1 cellular context compared by ENCODE assay signal in the genomic region with DNA sequence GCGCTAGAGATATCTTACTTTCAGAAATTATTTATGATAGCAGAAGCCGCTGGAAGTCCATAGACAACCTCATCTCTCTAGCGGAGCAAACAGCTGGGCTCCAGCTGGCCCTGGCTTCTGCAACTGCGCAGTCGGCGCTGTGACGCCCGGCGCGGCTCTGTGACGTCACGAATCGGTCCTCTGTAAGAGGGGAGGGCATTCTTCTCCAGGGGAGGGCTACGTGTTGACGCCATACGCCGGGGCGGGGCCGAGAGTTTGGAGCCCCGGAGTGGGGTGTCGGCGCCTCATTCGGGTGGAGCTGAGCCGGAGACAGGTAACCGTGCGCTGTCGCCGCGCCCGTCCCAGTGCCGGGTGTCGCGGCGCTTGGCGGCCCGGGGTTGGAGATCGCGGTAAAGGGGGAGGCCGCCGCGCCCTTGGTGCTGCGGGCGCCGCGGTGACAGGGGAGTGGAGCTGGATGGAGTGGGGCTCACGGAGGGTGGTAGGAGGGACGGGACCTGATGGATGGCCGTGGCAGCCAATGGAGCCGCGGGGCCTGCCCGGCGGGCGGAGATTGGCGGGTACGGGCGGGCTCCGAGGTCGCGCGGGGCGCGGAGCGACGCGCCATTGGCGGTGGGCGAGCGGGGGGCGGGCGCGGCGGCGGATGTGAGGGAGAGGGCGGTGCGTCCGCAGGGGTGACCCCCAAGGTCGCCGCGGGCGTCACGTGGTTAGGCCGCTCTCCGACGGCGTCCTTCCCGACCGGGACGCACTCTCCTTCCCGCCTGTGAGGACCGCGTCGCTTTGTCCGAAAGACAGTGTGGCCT.
TF ChIP-seq lines count a peak whose summit lies in the region.

Gene OGDH, plus strand, starts transcription at position 287 of the 800 bp plus-strand sequence. CDS start 17,717 bp downstream, outside the sequence.

TF ChIP-seq in HEK293, 187 proteins besides CTCF, POLR2A, EP300 and RAD21 (continued from another document and continues in another):
- TF ChIP-seq ZNF639 (tag by site-specific recombination; IDR thresholded peaks at IDR 0.05) (peak; percentile 50; the same call in 1 of the 2 replicates), OVOL3 (tag by site-specific recombination; IDR thresholded peaks at IDR 0.05) (peak; percentile 52; the same call in 1 of the 2 replicates), ZBTB26 (tag by site-specific recombination; optimal IDR thresholded peaks at IDR 0.05) (peak; percentile 93), ZNF76 (tag by site-specific recombination; IDR thresholded peaks at IDR 0.05; ENCODE audit: borderline replicate concordance, low read depth) (peak; percentile 1; the same call in 1 of the 2 replicates), ZNF202 (tag by site-specific recombination; IDR thresholded peaks at IDR 0.05; ENCODE audit: borderline replicate concordance) (no peak), ZNF664 (tag by site-specific recombination; IDR thresholded peaks at IDR 0.05) (no peak), ZBTB20 (tag by site-specific recombination; IDR thresholded peaks at IDR 0.05) (peak; percentile 93), GLI2 (tag by site-specific recombination; IDR thresholded peaks at IDR 0.05; ENCODE audit: borderline replicate concordance, low read depth) (no peak), ZSCAN16 (tag by site-specific recombination; IDR thresholded peaks at IDR 0.05) (no peak), SP7 (tag by site-specific recombination; IDR thresholded peaks at IDR 0.05) (peak; percentile 88), ZNF26 (tag by site-specific recombination; IDR thresholded peaks at IDR 0.05) (no peak), KLF7 (tag by site-specific recombination; IDR thresholded peaks at IDR 0.05; ENCODE audit: borderline replicate concordance) (0 out of 2 replicates have a peak, but pooled peaks have one; percentile 36), ZNF138 (tag by site-specific recombination; IDR thresholded peaks at IDR 0.05; ENCODE audit: borderline replicate concordance) (no peak), GLIS2 (tag by site-specific recombination; IDR thresholded peaks at IDR 0.05) (peak; percentile 97), ZBTB21 (tag by site-specific recombination; IDR thresholded peaks at IDR 0.05) (peak; percentile 100), ZNF140 (tag by site-specific recombination; IDR thresholded peaks at IDR 0.05) (no peak), ZNF555 (tag by site-specific recombination; conservative IDR thresholded peaks at IDR 0.05) (no peak), ZNF394 (tag by site-specific recombination; IDR thresholded peaks at IDR 0.05; ENCODE audit: borderline replicate concordance) (no peak; the same call in 1 of the 2 replicates), GLI4 (tag by site-specific recombination; IDR thresholded peaks at IDR 0.05) (no peak), ZSCAN4 (tag by site-specific recombination; IDR thresholded peaks at IDR 0.05) (no peak), ZNF843 (tag by site-specific recombination; IDR thresholded peaks at IDR 0.05) (peak; percentile 66; the same call in 1 of the 2 replicates), ZNF292 (tag by site-specific recombination; IDR thresholded peaks at IDR 0.05; ENCODE audit: borderline replicate concordance, low read depth) (no peak), ZNF660 (tag by site-specific recombination; IDR thresholded peaks at IDR 0.05) (peak; percentile 37; the same call in 1 of the 2 replicates), ZXDB (tag by site-specific recombination; IDR thresholded peaks at IDR 0.05) (peak; percentile 93), ZFP69B (tag by site-specific recombination; IDR thresholded peaks at IDR 0.05) (peak; percentile 22; the same call in 1 of the 2 replicates), REPIN1 (tag by site-specific recombination; IDR thresholded peaks at IDR 0.05; ENCODE audit: low read depth) (no peak), ZNF169 (tag by site-specific recombination; IDR thresholded peaks at IDR 0.05) (no peak), ZNF513 (tag by site-specific recombination; IDR thresholded peaks at IDR 0.05) (no peak), ZNF350 (tag by site-specific recombination; IDR thresholded peaks at IDR 0.05) (no peak), ZNF121 (tag by site-specific recombination; IDR thresholded peaks at IDR 0.05) (no peak), INSM2 (tag by site-specific recombination; IDR thresholded peaks at IDR 0.05) (peak; percentile 55; the same call in 1 of the 2 replicates), ZNF560 (tag by site-specific recombination; IDR thresholded peaks at IDR 0.05; ENCODE audit: borderline replicate concordance) (no peak), ZNF239 (tag by site-specific recombination; IDR thresholded peaks at IDR 0.05) (no peak), ZNF621 (tag by site-specific recombination; IDR thresholded peaks at IDR 0.05) (no peak), ZBTB17 (tag by site-specific recombination; IDR thresholded peaks at IDR 0.05) (peak; percentile 93)
- TF ChIP-seq, protein P1, sequence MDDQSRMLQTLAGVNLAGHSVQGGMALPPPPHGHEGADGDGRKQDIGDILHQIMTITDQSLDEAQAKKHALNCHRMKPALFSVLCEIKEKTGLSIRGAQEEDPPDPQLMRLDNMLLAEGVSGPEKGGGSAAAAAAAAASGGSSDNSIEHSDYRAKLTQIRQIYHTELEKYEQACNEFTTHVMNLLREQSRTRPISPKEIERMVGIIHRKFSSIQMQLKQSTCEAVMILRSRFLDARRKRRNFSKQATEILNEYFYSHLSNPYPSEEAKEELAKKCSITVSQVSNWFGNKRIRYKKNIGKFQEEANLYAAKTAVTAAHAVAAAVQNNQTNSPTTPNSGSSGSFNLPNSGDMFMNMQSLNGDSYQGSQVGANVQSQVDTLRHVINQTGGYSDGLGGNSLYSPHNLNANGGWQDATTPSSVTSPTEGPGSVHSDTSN (CRISPR knock-in tag; IDR thresholded peaks at IDR 0.05): peak; percentile 99
- TF ChIP-seq, protein P2, sequence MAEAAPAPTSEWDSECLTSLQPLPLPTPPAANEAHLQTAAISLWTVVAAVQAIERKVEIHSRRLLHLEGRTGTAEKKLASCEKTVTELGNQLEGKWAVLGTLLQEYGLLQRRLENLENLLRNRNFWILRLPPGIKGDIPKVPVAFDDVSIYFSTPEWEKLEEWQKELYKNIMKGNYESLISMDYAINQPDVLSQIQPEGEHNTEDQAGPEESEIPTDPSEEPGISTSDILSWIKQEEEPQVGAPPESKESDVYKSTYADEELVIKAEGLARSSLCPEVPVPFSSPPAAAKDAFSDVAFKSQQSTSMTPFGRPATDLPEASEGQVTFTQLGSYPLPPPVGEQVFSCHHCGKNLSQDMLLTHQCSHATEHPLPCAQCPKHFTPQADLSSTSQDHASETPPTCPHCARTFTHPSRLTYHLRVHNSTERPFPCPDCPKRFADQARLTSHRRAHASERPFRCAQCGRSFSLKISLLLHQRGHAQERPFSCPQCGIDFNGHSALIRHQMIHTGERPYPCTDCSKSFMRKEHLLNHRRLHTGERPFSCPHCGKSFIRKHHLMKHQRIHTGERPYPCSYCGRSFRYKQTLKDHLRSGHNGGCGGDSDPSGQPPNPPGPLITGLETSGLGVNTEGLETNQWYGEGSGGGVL (tag by site-specific recombination; IDR thresholded peaks at IDR 0.05): 0 out of 2 replicates have a peak, but pooled peaks have one; percentile 11
- TF ChIP-seq, protein P3, sequence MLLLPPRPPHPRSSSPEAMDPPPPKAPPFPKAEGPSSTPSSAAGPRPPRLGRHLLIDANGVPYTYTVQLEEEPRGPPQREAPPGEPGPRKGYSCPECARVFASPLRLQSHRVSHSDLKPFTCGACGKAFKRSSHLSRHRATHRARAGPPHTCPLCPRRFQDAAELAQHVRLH (tag by site-specific recombination; IDR thresholded peaks at IDR 0.05): 0 out of 2 replicates have a peak, but pooled peaks have one; percentile 18
- TF ChIP-seq, protein P4, sequence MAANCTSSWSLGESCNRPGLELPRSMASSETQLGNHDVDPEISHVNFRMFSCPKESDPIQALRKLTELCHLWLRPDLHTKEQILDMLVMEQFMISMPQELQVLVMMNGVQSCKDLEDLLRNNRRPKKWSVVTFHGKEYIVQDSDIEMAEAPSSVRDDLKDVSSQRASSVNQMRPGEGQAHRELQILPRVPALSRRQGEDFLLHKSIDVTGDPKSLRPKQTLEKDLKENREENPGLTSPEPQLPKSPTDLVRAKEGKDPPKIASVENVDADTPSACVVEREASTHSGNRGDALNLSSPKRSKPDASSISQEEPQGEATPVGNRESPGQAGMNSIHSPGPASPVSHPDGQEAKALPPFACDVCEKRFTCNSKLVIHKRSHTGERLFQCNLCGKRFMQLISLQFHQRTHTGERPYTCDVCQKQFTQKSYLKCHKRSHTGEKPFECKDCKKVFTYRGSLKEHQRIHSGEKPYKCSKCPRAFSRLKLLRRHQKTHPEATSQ (tag by site-specific recombination; IDR thresholded peaks at IDR 0.05): no peak; the same call in 1 of the 2 replicates
- TF ChIP-seq, protein P5, sequence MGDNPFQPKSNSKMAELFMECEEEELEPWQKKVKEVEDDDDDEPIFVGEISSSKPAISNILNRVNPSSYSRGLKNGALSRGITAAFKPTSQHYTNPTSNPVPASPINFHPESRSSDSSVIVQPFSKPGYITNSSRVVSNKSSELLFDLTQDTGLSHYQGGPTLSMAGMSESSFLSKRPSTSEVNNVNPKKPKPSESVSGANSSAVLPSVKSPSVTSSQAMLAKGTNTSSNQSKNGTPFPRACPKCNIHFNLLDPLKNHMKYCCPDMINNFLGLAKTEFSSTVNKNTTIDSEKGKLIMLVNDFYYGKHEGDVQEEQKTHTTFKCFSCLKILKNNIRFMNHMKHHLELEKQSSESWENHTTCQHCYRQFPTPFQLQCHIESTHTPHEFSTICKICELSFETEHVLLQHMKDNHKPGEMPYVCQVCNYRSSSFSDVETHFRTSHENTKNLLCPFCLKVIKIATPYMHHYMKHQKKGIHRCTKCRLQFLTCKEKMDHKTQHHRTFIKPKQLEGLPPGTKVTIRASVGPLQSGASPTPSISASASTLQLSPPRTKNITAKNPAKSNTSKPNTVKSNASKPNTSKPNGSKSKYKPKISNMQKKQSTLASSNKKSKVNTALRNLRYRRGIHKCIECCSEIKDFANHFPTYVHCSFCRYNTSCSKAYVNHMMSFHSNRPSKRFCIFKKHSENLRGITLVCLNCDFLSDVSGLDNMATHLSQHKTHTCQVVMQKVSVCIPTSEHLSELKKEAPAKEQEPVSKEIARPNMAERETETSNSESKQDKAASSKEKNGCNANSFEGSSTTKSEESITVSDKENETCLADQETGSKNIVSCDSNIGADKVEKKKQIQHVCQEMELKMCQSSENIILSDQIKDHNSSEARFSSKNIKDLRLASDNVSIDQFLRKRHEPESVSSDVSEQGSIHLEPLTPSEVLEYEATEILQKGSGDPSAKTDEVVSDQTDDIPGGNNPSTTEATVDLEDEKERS (tag by site-specific recombination; IDR thresholded peaks at IDR 0.05): no peak
